ENCODE assay signal across 9 cellular contexts in genomic region chr11:132312616-132313210, GRCh38.
A peak's percentile ranks its signal among the peaks of the same experiment; 100 is the strongest.
DNase-seq lines count a peak whose midpoint lies in the region; ATAC-seq, FAIRE-seq and TF ChIP-seq lines count a peak whose summit lies in the region.
"Had no signal": no experiment of that assay in that cellular context is flagged by ENCODE, and none has a peak within 500 bp of the region (broad histone marks: within the 10 kb centered on the region; RNA-seq: fewer than 3 reads in every experiment).

No MANE protein-coding gene starts in this region.

- TF ChIP-seq CTCF in D721Med (IDR thresholded peaks at IDR 0.05; ENCODE audit: insufficient read depth, missing control alignments) = peak; percentile 56
- peak; percentile 39 for TF ChIP-seq CTCF in upper lobe of right lung (IDR thresholded peaks at IDR 0.05)

- intact Hi-C loops in Right ventricle myocardium superior (cut with DNase I) = no loop called here
- intact Hi-C loops in upper lobe of right lung (cut with DNase I) = no loop called here

- H3K27me3 Mint-ChIP-seq in activated naive CD4-positive, alpha-beta T cell treated with anti-CD3 and anti-CD28 coated beads, Interleukin-2, amount 10 ng/mL, durations not matched to agents 7 days and 5 days = no peaks in the 10 kb centered on the region

- no peak overlapping the region for H3K4me3 Mint-ChIP-seq in activated naive CD4-positive, alpha-beta T cell treated with anti-CD3 and anti-CD28 coated beads, Interleukin-2, amount 10 ng/mL, durations not matched to agents 7 days and 5 days

- no peak overlapping the region for H3K27ac ChIP-seq in upper lobe of right lung

- H3K27me3 ChIP-seq in upper lobe of right lung = no peaks in the 10 kb centered on the region

- H3K36me3 ChIP-seq in upper lobe of right lung = no peaks in the 10 kb centered on the region

- H3K9me3 Mint-ChIP-seq in activated naive CD4-positive, alpha-beta T cell treated with anti-CD3 and anti-CD28 coated beads, Interleukin-2, amount 10 ng/mL, durations not matched to agents 7 days and 5 days = no peaks in the 10 kb centered on the region

- FAIRE-seq in D721Med (lab: Jason Lieb, UNC) = no peak
- FAIRE-seq: endometrium had no signal

- H3K4me3 ChIP-seq in upper lobe of right lung = no peak overlapping the region

- DNase-seq in D721Med (ENCODE audit: insufficient read length, low spot score) (no peak), SHP77 treated with DMSO at 0.1 percent for 48 hours (lab: John Stamatoyannopoulos, UW) (peak; percentile 1), Right ventricle myocardium superior (no peak), upper lobe of right lung (no peak), cortex of kidney (lab: John Stamatoyannopoulos, UW) (no peak)
- no peak for DNase-seq in activated naive CD4-positive, alpha-beta T cell treated with anti-CD3 and anti-CD28 coated beads, Interleukin-2, amount 10 ng/mL, durations not matched to agents 7 days and 5 days

- no peaks in the 10 kb centered on the region for H3K4me1 Mint-ChIP-seq in activated naive CD4-positive, alpha-beta T cell treated with anti-CD3 and anti-CD28 coated beads, Interleukin-2, amount 10 ng/mL, durations not matched to agents 7 days and 5 days

- CTCF ChIA-PET in activated naive CD4-positive, alpha-beta T cell treated with anti-CD3 and anti-CD28 coated beads, Interleukin-2, amount 10 ng/mL, durations not matched to agents 7 days and 5 days (lab: Charles Lee) = interaction anchor here (1.5 kb wide), 1 partner anchor 565 kb away, joined by 4 read pairs; no protein-coding TSS in a partner anchor

- ATAC-seq in HG02938 (IDR thresholded peaks at IDR 0.05; ENCODE audit: unreplicated experiment) (peak; percentile 76), Right ventricle myocardium superior (ENCODE audit: poor library complexity) (peak; percentile 61), upper lobe of right lung (peak; percentile 51), HG03442 (IDR thresholded peaks at IDR 0.05; ENCODE audit: unreplicated experiment) (no peak)

- no peak overlapping the region for H3K27ac Mint-ChIP-seq in activated naive CD4-positive, alpha-beta T cell treated with anti-CD3 and anti-CD28 coated beads, Interleukin-2, amount 10 ng/mL, durations not matched to agents 7 days and 5 days

- no peaks in the 10 kb centered on the region for H3K4me1 ChIP-seq in upper lobe of right lung

- H3K36me3 Mint-ChIP-seq in activated naive CD4-positive, alpha-beta T cell treated with anti-CD3 and anti-CD28 coated beads, Interleukin-2, amount 10 ng/mL, durations not matched to agents 7 days and 5 days = no peaks in the 10 kb centered on the region

- no peaks in the 10 kb centered on the region for H3K9me3 ChIP-seq in upper lobe of right lung
